8 cellular contexts compared by ENCODE assay signal in the genomic region with DNA sequence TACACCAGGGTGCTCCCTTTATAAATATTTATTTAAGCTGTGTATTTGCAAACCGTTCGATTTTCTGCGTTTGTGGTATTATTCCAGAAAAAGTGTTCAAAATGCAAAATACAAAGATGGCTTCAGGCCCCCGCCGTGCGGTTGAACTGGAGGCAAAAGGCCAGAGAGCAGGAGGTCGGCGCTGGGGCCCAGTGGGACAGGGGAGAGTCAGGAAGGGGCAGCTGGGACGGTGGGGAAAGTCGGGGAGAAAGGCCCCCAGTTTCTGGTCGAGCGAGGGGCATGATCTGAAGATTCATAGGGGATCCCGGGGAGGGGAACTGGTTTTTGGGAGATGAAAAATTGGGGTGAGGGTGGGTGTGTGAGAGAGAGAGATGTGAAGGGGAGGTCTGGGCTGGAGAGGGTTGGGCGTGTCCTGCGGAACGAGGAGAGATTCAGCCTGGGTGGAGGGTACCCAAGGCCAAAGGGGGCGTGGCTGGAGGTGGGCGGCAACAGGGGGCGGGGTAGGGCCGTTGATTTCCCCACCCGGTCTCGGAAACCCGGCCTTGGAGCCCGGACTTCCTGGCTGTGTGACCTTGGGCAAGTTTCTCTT. TPM values are rescaled to one million over a fixed set of nuclear protein-coding genes. Genes with fewer than 3 reads are reported as not detected.
A peak's percentile ranks its signal among the peaks of the same experiment; 100 is the strongest.
DNase-seq lines count a peak whose midpoint lies in the region; TF ChIP-seq lines count a peak whose summit lies in the region.

No MANE protein-coding gene starts in this region.

- DNase-seq in CD8-positive, alpha-beta memory T cell = peak in 3 of 5 donors; percentile 16 to 60 (median 38)
- DNase-seq in HFF-Myc (ENCODE audit: extremely low read depth, low read depth) (no peak), RWPE1 (ENCODE audit: low spot score) (peak; percentile 67), MCF 10A (ENCODE audit: unreplicated experiment) (peak; percentile 74), mesenteric fat pad (ENCODE audit: low spot score) (no peak), NCI-H1930 (lab: John Stamatoyannopoulos, UW) (no peak)

- peaks cover 5% of the 10 kb centered on the region for H3K4me1 ChIP-seq in CD8-positive, alpha-beta memory T cell (ENCODE audit: insufficient read depth, low read length)
- H3K4me1 ChIP-seq in iPS-18a (ENCODE audit: control insufficient read depth, low read depth, low read length) = peaks cover 5% of the 10 kb centered on the region
- peaks cover 25% of the 10 kb centered on the region for H3K4me1 ChIP-seq in skeletal muscle satellite cell (ENCODE audit: control insufficient read depth, insufficient read depth, low read length)

- no peaks in the 10 kb centered on the region for H3K36me3 ChIP-seq in CD8-positive, alpha-beta memory T cell (ENCODE audit: insufficient read depth, low read length)
- H3K36me3 ChIP-seq in iPS-18a (ENCODE audit: control insufficient read depth, low read depth, low read length) = no peaks in the 10 kb centered on the region
- H3K36me3 ChIP-seq in skeletal muscle satellite cell (ENCODE audit: insufficient read depth, low read length) = no peaks in the 10 kb centered on the region

- no peaks in the 10 kb centered on the region for H3K9me3 Mint-ChIP-seq in CD8-positive, alpha-beta memory T cell
- H3K9me3 Mint-ChIP-seq in MCF 10A (ENCODE audit: unreplicated experiment) = no peaks in the 10 kb centered on the region

- H3K27ac Mint-ChIP-seq in CD8-positive, alpha-beta memory T cell = peak overlapping the region in 6 of 8 donors; percentile 32 to 96 (median 75)
- peak overlapping the region; percentile 83 for H3K27ac Mint-ChIP-seq in MCF 10A (ENCODE audit: low read depth, unreplicated experiment)

- no TSS peak for BruUV-seq in MCF 10A (replicated peaks; lab: Mats Ljungman, UMichigan)

- peaks cover 24 to 26% (median 25%) of the 10 kb centered on the region in 3 donors for H3K4me1 Mint-ChIP-seq in CD8-positive, alpha-beta memory T cell
- peaks cover 17% of the 10 kb centered on the region for H3K4me1 Mint-ChIP-seq in MCF 10A (ENCODE audit: insufficient read depth, unreplicated experiment)

- H3K27ac ChIP-seq in CD8-positive, alpha-beta memory T cell (ENCODE audit: low read depth, low read length) = peak overlapping the region; percentile 82
- peak overlapping the region; percentile 88 for H3K27ac ChIP-seq in RWPE1
- H3K27ac ChIP-seq in iPS-18a (ENCODE audit: low read length) = peak overlapping the region; percentile 89

- no peaks in the 10 kb centered on the region for H3K27me3 ChIP-seq in CD8-positive, alpha-beta memory T cell (ENCODE audit: insufficient read depth, low read length, poor library complexity, severe bottlenecking)
- H3K27me3 ChIP-seq in iPS-18a (ENCODE audit: control insufficient read depth, insufficient read depth, low read length) = peaks cover 14% of the 10 kb centered on the region
- no peaks in the 10 kb centered on the region for H3K27me3 ChIP-seq in skeletal muscle satellite cell (ENCODE audit: control insufficient read depth, insufficient read depth, low read length)

- H3K9me3 ChIP-seq in CD8-positive, alpha-beta memory T cell (ENCODE audit: low read length) = no peaks in the 10 kb centered on the region
- H3K9me3 ChIP-seq in iPS-18a (ENCODE audit: control insufficient read depth, low read depth, low read length) (no peaks in the 10 kb centered on the region), skeletal muscle satellite cell (replicated peaks; ENCODE audit: low read length) (no peaks in the 10 kb centered on the region)

- peaks cover 0 to 3% (median 0%) of the 10 kb centered on the region in 3 donors for H3K36me3 Mint-ChIP-seq in CD8-positive, alpha-beta memory T cell
- peaks cover 16% of the 10 kb centered on the region for H3K36me3 Mint-ChIP-seq in MCF 10A (ENCODE audit: insufficient read depth, unreplicated experiment)

- H3K4me3 Mint-ChIP-seq in CD8-positive, alpha-beta memory T cell = peak overlapping the region; percentile 80 to 97 (median 87)
- peak overlapping the region; percentile 97 for H3K4me3 Mint-ChIP-seq in MCF 10A (ENCODE audit: unreplicated experiment)

- peak overlapping the region; percentile 99 for H3K4me2 ChIP-seq in skeletal muscle satellite cell (ENCODE audit: low read length)

- CTCF ChIA-PET in CD8-positive, alpha-beta memory T cell (lab: Charles Lee) = interaction anchor here (0.8 to 2.4 kb wide), 2 partner anchors 16 to 43 kb away, joined by 3 to 9 read pairs; partner anchors contain the start of gene ZNF628
- CTCF ChIA-PET in RWPE1 (lab: Yijun Ruan, JAX) (interaction anchor here (0.6 kb wide), 1 partner anchor 258 kb away, joined by 3 read pairs; no protein-coding TSS in a partner anchor), MCF 10A (lab: Yijun Ruan, JAX) (interaction anchor here (0.5 to 1.0 kb wide), 3 partner anchors 168 to 609 kb away, joined by 3 to 4 read pairs (median 3); no protein-coding TSS in a partner anchor)

- peak overlapping the region; percentile 75 for H3K9ac ChIP-seq in iPS-18a (ENCODE audit: low read length)
- H3K9ac ChIP-seq in skeletal muscle satellite cell (ENCODE audit: low read depth, low read length) = peak overlapping the region; percentile 96

- intact Hi-C loops in MCF 10A (cut with micrococcal nuclease) = no loop called here

- POLR2A ChIA-PET in CD8-positive, alpha-beta memory T cell (lab: Charles Lee) = interaction anchor here (1.5 kb wide), 1 partner anchor 54 kb away, joined by 7 read pairs; the partner anchor contains the start of gene UBE2S
- POLR2A ChIA-PET in RWPE1 (lab: Yijun Ruan, JAX; ENCODE audit: low non-redundant PET) = interaction anchor here (0.6 kb wide), 1 partner anchor 120 kb away, joined by 3 read pairs; the partner anchor contains the start of gene ZNF579
- POLR2A ChIA-PET in MCF 10A (lab: Yijun Ruan, JAX) = interaction anchor here (0.6 to 1.0 kb wide), 3 partner anchors 15 to 72 kb away, joined by 3 to 4 read pairs (median 3); partner anchors contain the start of gene ZNF628

- TF ChIP-seq CTCF in HFF-Myc (IDR thresholded peaks at IDR 0.05; ENCODE audit: low read depth, low read length, missing control alignments) (no peak), RWPE1 (conservative IDR thresholded peaks at IDR 0.05; ENCODE audit: low read depth) (no peak), MCF 10A (IDR thresholded peaks at IDR 0.05; ENCODE audit: unreplicated experiment) (no peak)

- peak overlapping the region; percentile 93 for H3K4me3 ChIP-seq in CD8-positive, alpha-beta memory T cell (ENCODE audit: low read length)
- H3K4me3 ChIP-seq in HFF-Myc (replicated peaks; ENCODE audit: low read depth, low read length) (peak overlapping the region; percentile 92), iPS-18a (ENCODE audit: low read length) (peak overlapping the region; percentile 86), skeletal muscle satellite cell (ENCODE audit: low read length) (peak overlapping the region; percentile 97)

- peaks cover 2 to 3% of the 10 kb centered on the region in 2 donors for H3K27me3 Mint-ChIP-seq in CD8-positive, alpha-beta memory T cell
- H3K27me3 Mint-ChIP-seq in MCF 10A (ENCODE audit: insufficient read depth, unreplicated experiment) = no peaks in the 10 kb centered on the region

RNA-seq across cellular contexts. Expression of gene ISOC2, which starts 0.7 kb away (rescaled TPM):
- total RNA-seq in CD8-positive, alpha-beta memory T cell = 10 to 100 TPM; 33.7 to 38.8 TPM
- 32.0 TPM for polyA plus RNA-seq in CD8-positive, alpha-beta memory T cell
- total RNA-seq in MCF 10A (2022) (34.3 and 59.9 TPM in 2 replicates), mesenteric fat pad (53.2 TPM)
- 86.7 and 97.9 TPM in 2 replicates for total RNA-seq in skeletal muscle satellite cell (2012; rRNA removed)

RNA-seq across cellular contexts. Expression of gene C19orf85, which starts 3.8 kb away (rescaled TPM):
- not detected for total RNA-seq in CD8-positive, alpha-beta memory T cell
- polyA plus RNA-seq in CD8-positive, alpha-beta memory T cell = not detected
- total RNA-seq in MCF 10A (2022) (0.23 and 0.32 TPM in 2 replicates), mesenteric fat pad (not detected)
- total RNA-seq in skeletal muscle satellite cell (2012; rRNA removed) = not detected in 2 replicates

RNA-seq across cellular contexts. Expression of gene ZNF628, which starts 15.7 kb away (rescaled TPM):
- 1 to 10 TPM; 8.3 to 8.7 TPM for total RNA-seq in CD8-positive, alpha-beta memory T cell
- polyA plus RNA-seq in CD8-positive, alpha-beta memory T cell = 0.36 TPM
- total RNA-seq in MCF 10A (2022) = 6.2 and 12.1 TPM in 2 replicates
- total RNA-seq in skeletal muscle satellite cell (2012; rRNA removed) = 0.66 and 2.0 TPM in 2 replicates
- 9.7 TPM for total RNA-seq in mesenteric fat pad

RNA-seq across cellular contexts. Expression of gene SHISA7, which starts 17.7 kb away (rescaled TPM):
- total RNA-seq in CD8-positive, alpha-beta memory T cell = not detected
- not detected for polyA plus RNA-seq in CD8-positive, alpha-beta memory T cell
- total RNA-seq in MCF 10A (2022) = not detected in 2 replicates
- not detected in 2 replicates for total RNA-seq in skeletal muscle satellite cell (2012; rRNA removed)
- total RNA-seq in mesenteric fat pad = not detected

RNA-seq across cellular contexts. Expression of gene NAT14, which starts 24.2 kb away (rescaled TPM):
- 10 to 100 TPM; 27.5 to 28.4 TPM for total RNA-seq in CD8-positive, alpha-beta memory T cell
- 7.0 TPM for polyA plus RNA-seq in CD8-positive, alpha-beta memory T cell
- 16.6 and 22.8 TPM in 2 replicates for total RNA-seq in MCF 10A (2022)
- 10.0 and 10.9 TPM in 2 replicates for total RNA-seq in skeletal muscle satellite cell (2012; rRNA removed)
- 7.3 TPM for total RNA-seq in mesenteric fat pad

Comparison
In these comparisons a context has a peak if more than half of its experiments do, and no peak if none do; other contexts are left out.
1. DNase-seq: peak in CD8-positive, alpha-beta memory T cell (3 of 5), RWPE1 (single experiment) and MCF 10A (single experiment); none in HFF-Myc (single experiment), mesenteric fat pad (single experiment) and NCI-H1930 (0 of 2).
2. Peak in every context shown above with its lines, with median percentiles within 50 percentile points of each other: H3K27ac ChIP-seq and H3K4me3 ChIP-seq.